8 cellular contexts compared by ENCODE assay signal in the genomic region with DNA sequence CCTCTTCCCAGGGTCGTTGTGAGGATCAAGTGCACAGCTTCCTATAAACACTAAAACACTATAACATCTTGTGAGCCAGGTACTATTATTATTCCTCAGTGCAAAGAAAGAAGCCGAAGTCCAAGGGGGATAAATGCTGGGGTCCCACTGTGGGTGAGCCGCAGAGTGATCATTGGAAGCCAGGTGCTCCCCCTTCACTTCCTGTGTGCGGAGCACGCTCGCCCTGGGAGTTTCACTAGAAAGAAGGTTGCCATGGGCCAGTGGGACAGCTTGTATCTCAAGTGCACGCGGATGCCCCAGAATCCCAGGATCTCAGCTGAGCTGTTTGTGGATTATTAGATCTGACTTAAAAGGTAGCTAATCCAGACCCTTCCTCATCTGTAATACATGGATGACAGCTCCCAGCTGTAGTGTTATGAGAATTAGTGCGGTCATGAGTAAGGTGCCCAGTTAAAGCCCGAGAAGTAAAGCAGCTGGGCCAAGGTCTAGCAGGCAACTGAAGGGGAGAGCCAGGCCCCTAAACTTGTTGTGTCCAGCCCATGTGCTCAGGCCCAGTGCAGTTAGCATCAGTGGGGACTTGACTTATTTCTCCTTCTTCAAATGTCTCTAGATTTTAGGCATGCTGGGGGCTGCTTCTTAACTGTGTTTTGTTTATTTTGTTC. TPM values are rescaled to one million over a fixed set of nuclear protein-coding genes. Genes with fewer than 3 reads are reported as not detected.
DNase-seq lines count a peak whose midpoint lies in the region; ATAC-seq and TF ChIP-seq lines count a peak whose summit lies in the region.

No MANE protein-coding gene starts in this region.

- TF ChIP-seq EP300 in ovary (IDR thresholded peaks at IDR 0.05): no peak

- H3K79me2 ChIP-seq in Loucy (ENCODE audit: insufficient read depth, low read length): peaks cover 6% of the 10 kb centered on the region; the same call in 1 of the 2 replicates
- peaks cover 7% of the 10 kb centered on the region for H3K79me2 ChIP-seq in fibroblast of lung (ENCODE audit: control insufficient read depth, insufficient read depth, low read length)

- H3K27ac Mint-ChIP-seq in activated CD4-positive, alpha-beta T cell treated with anti-CD3 and anti-CD28 coated beads for 36 hours: peak overlapping the region; percentile 93

- peak overlapping the region; percentile 96 for H3K4me2 ChIP-seq in Loucy (ENCODE audit: low read depth, low read length, poor library complexity, severe bottlenecking)
- H3K4me2 ChIP-seq in fibroblast of lung (ENCODE audit: extremely low read depth, insufficient read depth, low read length): peak overlapping the region; percentile 88

- peak overlapping the region; percentile 99 for H3K27ac ChIP-seq in fibroblast of lung (ENCODE audit: insufficient read depth, low read length)
- H3K27ac ChIP-seq in ovary: peak overlapping the region in 1 of 2 donors; percentile 88

- no peaks in the 10 kb centered on the region for H3F3A ChIP-seq in Loucy (ENCODE audit: low read depth)

- 6 to 9% (median 7%) methylated on average over 10 of the region's 10 CpGs for WGBS in ovary, 3 donors

- H3K9me2 ChIP-seq in Loucy (replicated peaks; ENCODE audit: low read depth, low read length): no peaks in the 10 kb centered on the region

- H4K20me1 ChIP-seq in Loucy (ENCODE audit: insufficient read depth, low read length, poor library complexity, severe bottlenecking) (peaks cover 6% of the 10 kb centered on the region), fibroblast of lung (ENCODE audit: control insufficient read depth, extremely low read depth, insufficient read depth, low read length) (no peaks in the 10 kb centered on the region)

- H3K4me1 Mint-ChIP-seq in activated CD4-positive, alpha-beta T cell treated with anti-CD3 and anti-CD28 coated beads for 36 hours: peaks cover 11% of the 10 kb centered on the region

- H3K4me1 ChIP-seq in Loucy (ENCODE audit: insufficient read depth, low read length, poor library complexity, severe bottlenecking) (peaks cover 13% of the 10 kb centered on the region), fibroblast of lung (ENCODE audit: control insufficient read depth, extremely low read depth, insufficient read depth, low read length) (peaks cover 2% of the 10 kb centered on the region), ovary (ENCODE audit: insufficient read depth) (peaks cover 5% of the 10 kb centered on the region)

- H3K9me3 ChIP-seq in Loucy (ENCODE audit: insufficient read depth, low read depth, low read length): no peaks in the 10 kb centered on the region
- no peaks in the 10 kb centered on the region for H3K9me3 ChIP-seq in fibroblast of lung (ENCODE audit: control insufficient read depth, insufficient read depth, low read depth, low read length)
- no peaks in the 10 kb centered on the region for H3K9me3 ChIP-seq in ovary

- TF ChIP-seq POLR2A in ovary (IDR thresholded peaks at IDR 0.05): no peak

- H3K36me3 ChIP-seq in Loucy (ENCODE audit: insufficient read depth, low read length) (no peaks in the 10 kb centered on the region), fibroblast of lung (ENCODE audit: control insufficient read depth, insufficient read depth, low read length) (no peaks in the 10 kb centered on the region), ovary (no peaks in the 10 kb centered on the region)

- CTCF ChIA-PET in activated CD4-positive, alpha-beta T cell treated with anti-CD3 and anti-CD28 coated beads for 36 hours (lab: Charles Lee): interaction anchor here (0.7 kb wide), 1 partner anchor 18 kb away, joined by 4 read pairs; no protein-coding TSS in a partner anchor

- H3K9me3 Mint-ChIP-seq in activated CD4-positive, alpha-beta T cell treated with anti-CD3 and anti-CD28 coated beads for 36 hours (ENCODE audit: low read depth): no peaks in the 10 kb centered on the region

- H3K27me3 ChIP-seq in Loucy (ENCODE audit: insufficient read depth, low read length, poor library complexity, severe bottlenecking) (no peaks in the 10 kb centered on the region), fibroblast of lung (ENCODE audit: control insufficient read depth, insufficient read depth, low read length) (no peaks in the 10 kb centered on the region), ovary (no peaks in the 10 kb centered on the region)

- TF ChIP-seq CTCF in Loucy (conservative IDR thresholded peaks at IDR 0.05; ENCODE audit: low read length) (no peak), fibroblast of lung (conservative IDR thresholded peaks at IDR 0.05 in 1 of 2, IDR thresholded peaks at IDR 0.05 in 1 of 2; ENCODE audit: low read depth in 1 of 2, low read length in 2 of 2) (no peak), ovary (IDR thresholded peaks at IDR 0.05) (no peak)

- H3K36me3 Mint-ChIP-seq in activated CD4-positive, alpha-beta T cell treated with anti-CD3 and anti-CD28 coated beads for 36 hours (ENCODE audit: low read depth): no peaks in the 10 kb centered on the region

- H2AFZ ChIP-seq in Loucy (ENCODE audit: low read length) (peak overlapping the region; percentile 97), fibroblast of lung (ENCODE audit: low read length) (peak overlapping the region; percentile 95)

- peak overlapping the region; percentile 89 for H3K4me3 ChIP-seq in Loucy (ENCODE audit: low read length, poor library complexity, severe bottlenecking)
- H3K4me3 ChIP-seq in fibroblast of lung (replicated peaks in 1 of 4; ENCODE audit: control extremely low read depth in 1 of 4, insufficient read depth in 1 of 4, low read depth in 3 of 4, low read length in 4 of 4): peak overlapping the region; percentile 83 to 99 (median 91)
- H3K4me3 ChIP-seq in ovary: peak overlapping the region; percentile 91

- peak overlapping the region; percentile 79 for H3K4me3 Mint-ChIP-seq in activated CD4-positive, alpha-beta T cell treated with anti-CD3 and anti-CD28 coated beads for 36 hours

- no peaks in the 10 kb centered on the region for H3K27me3 Mint-ChIP-seq in activated CD4-positive, alpha-beta T cell treated with anti-CD3 and anti-CD28 coated beads for 36 hours

- peak overlapping the region; percentile 76 for H3K9ac ChIP-seq in Loucy (ENCODE audit: low read depth, low read length, poor library complexity, severe bottlenecking)
- peak overlapping the region; percentile 93 for H3K9ac ChIP-seq in fibroblast of lung (ENCODE audit: insufficient read depth, low read length)

- POLR2A ChIA-PET in activated CD4-positive, alpha-beta T cell treated with anti-CD3 and anti-CD28 coated beads for 36 hours (lab: Charles Lee): interaction anchor here (2.5 kb wide), 1 partner anchor 24 kb away, joined by 13 read pairs; a partner anchor contains a TSS

- DNase-seq in activated CD4-positive, alpha-beta T cell treated with anti-CD3 and anti-CD28 coated beads for 36 hours: peak; percentile 68
- no peak for DNase-seq in activated CD4-positive, alpha-beta T cell treated with anti-CD3 and anti-CD28 coated beads for 1 hour
- peak; percentile 15 for DNase-seq in activated T-cell treated with anti-CD3 and anti-CD28 coated beads for 24 hours (ENCODE audit: low read depth)
- DNase-seq in fibroblast of lung (ENCODE audit: low read depth in 2 of 2): peak; percentile 20 to 32
- DNase-seq in ovary: peak in 1 of 5 donors; percentile 38
- no peak for DNase-seq in foreskin melanocyte

- peak; percentile 50 for ATAC-seq in activated CD4-positive, alpha-beta T cell treated with anti-CD3 and anti-CD28 coated beads for 36 hours
- ATAC-seq in HG03025 (IDR thresholded peaks at IDR 0.05; ENCODE audit: low FRiP score, unreplicated experiment): no peak

- intact Hi-C loops in activated CD4-positive, alpha-beta T cell treated with anti-CD3 and anti-CD28 coated beads for 36 hours (cut with DNase I, micrococcal nuclease): loop anchor here (2.0 to 5.0 kb wide), 4 partner anchors 23 to 385 kb away; a partner anchor contains a TSS
- intact Hi-C loops in ovary (cut with DNase I): no loop called here

RNA-seq across cellular contexts. Expression of a gene that starts 0.9 kb away (rescaled TPM):
- total RNA-seq in activated CD4-positive, alpha-beta T cell treated with anti-CD3 and anti-CD28 coated beads for 36 hours: 10 to 100 TPM in 1 of 2 experiments, 1 to 10 TPM in 1; 9.8 to 11.6 TPM
- total RNA-seq in fibroblast of lung (14.5 and 16.2 TPM in 2 replicates), ovary (10 to 100 TPM; 15.5 to 45.2 (median 35.0) TPM)
- polyA plus RNA-seq in fibroblast of lung (35.5 and 42.3 TPM in 2 replicates), ovary (10 to 100 TPM; 54.0 to 84.0 TPM)
- 37.7 and 42.0 TPM in 2 replicates for polyA plus RNA-seq in fibroblast of lung (2012)
- 12.2 and 24.9 TPM in 2 replicates for polyA minus RNA-seq in fibroblast of lung (ENCODE audit: low replicate concordance)

RNA-seq across cellular contexts. Expression of a gene that starts 1.2 kb away (rescaled TPM):
- under 1 TPM; 0.30 to 0.63 TPM for total RNA-seq in activated CD4-positive, alpha-beta T cell treated with anti-CD3 and anti-CD28 coated beads for 36 hours
- total RNA-seq in fibroblast of lung (0.66 and 0.77 TPM in 2 replicates), ovary (1 to 10 TPM in 6 of 7 donors, under 1 TPM in 1; 1.00 to 7.4 (median 2.5) TPM)
- polyA plus RNA-seq in fibroblast of lung (0.19 and 0.69 TPM in 2 replicates), ovary (under 1 TPM; 0.72 to 0.76 TPM)
- 0.08 and 0.30 TPM in 2 replicates for polyA plus RNA-seq in fibroblast of lung (2012)
- 6.7 TPM in 1 of 2 replicates, not detected in the other for polyA minus RNA-seq in fibroblast of lung (ENCODE audit: low replicate concordance)

RNA-seq across cellular contexts. Expression of a gene that starts 24.4 kb away (rescaled TPM):
- 100 to 1,000 TPM; 146 to 155 TPM for total RNA-seq in activated CD4-positive, alpha-beta T cell treated with anti-CD3 and anti-CD28 coated beads for 36 hours
- 61.1 and 65.0 TPM in 2 replicates for total RNA-seq in fibroblast of lung
- 80.3 and 112 TPM in 2 replicates for polyA plus RNA-seq in fibroblast of lung
- polyA plus RNA-seq in fibroblast of lung (2012): 59.8 and 89.6 TPM in 2 replicates
- polyA minus RNA-seq in fibroblast of lung (ENCODE audit: low replicate concordance): 6.9 and 12.3 TPM in 2 replicates
- total RNA-seq in ovary: 10 to 100 TPM; 30.0 to 68.3 (median 57.7) TPM
- polyA plus RNA-seq in ovary: 10 to 100 TPM; 30.6 to 96.3 TPM

RNA-seq across cellular contexts. Expression of a gene that starts 43.4 kb away (rescaled TPM):
- 10 to 100 TPM; 68.0 to 77.7 TPM for total RNA-seq in activated CD4-positive, alpha-beta T cell treated with anti-CD3 and anti-CD28 coated beads for 36 hours
- total RNA-seq in fibroblast of lung (59.1 and 62.1 TPM in 2 replicates), ovary (100 to 1,000 TPM in 1 of 7 donors, 10 to 100 TPM in 6; 43.1 to 138 (median 48.7) TPM)
- polyA plus RNA-seq in fibroblast of lung (35.9 and 40.5 TPM in 2 replicates), ovary (10 to 100 TPM; 33.6 to 55.2 TPM)
- polyA plus RNA-seq in fibroblast of lung (2012): 32.4 and 32.9 TPM in 2 replicates
- 43.6 and 54.7 TPM in 2 replicates for polyA minus RNA-seq in fibroblast of lung (ENCODE audit: low replicate concordance)

RNA-seq across cellular contexts. Expression of a gene that starts 48.4 kb away (rescaled TPM):
- 10 to 100 TPM; 88.6 to 92.8 TPM for total RNA-seq in activated CD4-positive, alpha-beta T cell treated with anti-CD3 and anti-CD28 coated beads for 36 hours
- 18.0 and 23.1 TPM in 2 replicates for total RNA-seq in fibroblast of lung
- polyA plus RNA-seq in fibroblast of lung: 20.6 and 26.6 TPM in 2 replicates
- polyA plus RNA-seq in fibroblast of lung (2012): 19.6 and 22.2 TPM in 2 replicates
- 59.4 and 70.1 TPM in 2 replicates for polyA minus RNA-seq in fibroblast of lung (ENCODE audit: low replicate concordance)
- total RNA-seq in ovary: 10 to 100 TPM; 40.5 to 71.3 (median 62.3) TPM
- polyA plus RNA-seq in ovary: 10 to 100 TPM; 16.9 to 29.8 TPM

Comparison
In these comparisons a context has a peak if more than half of its experiments do, and no peak if none do; other contexts are left out.
1. DNase-seq: peak in activated CD4-positive, alpha-beta T cell treated with anti-CD3 and anti-CD28 coated beads for 36 hours (single experiment), activated T-cell treated with anti-CD3 and anti-CD28 coated beads for 24 hours (single experiment) and fibroblast of lung (2 of 2); none in activated CD4-positive, alpha-beta T cell treated with anti-CD3 and anti-CD28 coated beads for 1 hour (single experiment) and foreskin melanocyte (single experiment).
2. intact Hi-C loops: an anchor here in activated CD4-positive, alpha-beta T cell treated with anti-CD3 and anti-CD28 coated beads for 36 hours (2.0 to 5.0 kb wide); none called in ovary.
3. Peak in every context shown above with its lines, with median percentiles within 50 percentile points of each other: H3K4me3 ChIP-seq.